9 cellular contexts compared by ENCODE assay signal in the genomic region with DNA sequence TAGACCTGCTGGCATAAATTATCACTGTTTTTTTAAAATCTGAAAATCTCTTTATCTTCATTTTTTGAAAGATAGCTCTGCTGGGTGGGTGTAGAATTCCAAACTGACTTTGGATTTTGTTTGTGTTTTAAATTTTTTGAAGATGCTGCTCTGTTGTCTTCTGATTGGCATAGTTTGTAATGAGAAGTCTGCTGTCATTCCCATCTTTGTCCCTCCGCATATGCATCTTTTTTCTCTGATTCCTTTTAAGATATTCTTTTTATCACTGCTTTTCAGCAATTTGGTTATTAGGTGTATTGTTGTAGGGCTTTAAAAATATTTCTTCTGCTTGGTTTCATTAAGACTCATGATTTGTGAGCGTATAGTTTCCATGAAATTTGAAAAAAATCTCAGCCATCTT.
"Had no signal": no experiment of that assay in that cellular context is flagged by ENCODE, and none has a peak within 500 bp of the region (broad histone marks: within the 10 kb centered on the region; RNA-seq: fewer than 3 reads in every experiment).

No MANE protein-coding gene starts in this region.

- H3K4me3 ChIP-seq: GM23338, HAP-1, K562 had no signal

- H3K27ac Mint-ChIP-seq: GM23338, HFFc6 had no signal

- H3K4me3 Mint-ChIP-seq: GM23338, HFFc6 had no signal

- ATAC-seq: GM23338, K562 had no signal

- H2AFZ ChIP-seq: GM23338 had no signal

- DNase-seq: HFFc6, IMR-90, KG1 had no signal

- H3K4me2 ChIP-seq: GM23338 had no signal

- H3K36me3 ChIP-seq: HAP-1 had no signal

- H3K27ac ChIP-seq: HL-60 had no signal

- FAIRE-seq: H1, H54, K562 had no signal
